In the genomic region with DNA sequence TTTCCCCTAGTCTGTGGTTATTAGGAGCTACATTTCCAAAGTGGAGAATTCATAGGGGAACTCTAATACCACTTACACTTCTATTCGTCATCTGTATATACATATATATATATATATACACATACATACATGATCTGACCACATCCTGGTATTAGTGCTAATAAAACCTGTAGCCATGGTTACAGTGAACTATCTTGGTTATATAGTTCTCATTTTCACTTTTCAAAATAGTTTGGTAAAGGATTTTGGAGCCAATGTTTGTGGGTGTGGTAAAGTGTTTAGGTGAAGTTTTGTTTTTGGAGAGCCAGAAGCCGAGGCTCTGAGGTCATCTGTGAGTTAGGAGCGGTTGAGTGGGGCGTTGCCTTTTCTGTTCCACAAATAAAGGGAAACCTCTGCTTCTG, we compare ENCODE assay signal across 1 cellular context.
TF ChIP-seq lines count a peak whose summit lies in the region.

No MANE protein-coding gene starts in this region.

TF ChIP-seq in HepG2, 621 proteins besides CTCF, POLR2A, EP300 and RAD21 (continued from another document):
- no peak for TF ChIP-seq PTBP1 (IDR thresholded peaks at IDR 0.05; ENCODE audit: low read depth, low read length, poor library complexity, severe bottlenecking)
- no peak for TF ChIP-seq SRSF1 (optimal IDR thresholded peaks at IDR 0.05; ENCODE audit: low read depth, low read length)
- TF ChIP-seq SIN3B (IDR thresholded peaks at IDR 0.05; ENCODE audit: low read length), result no peak
- TF ChIP-seq, protein P1, sequence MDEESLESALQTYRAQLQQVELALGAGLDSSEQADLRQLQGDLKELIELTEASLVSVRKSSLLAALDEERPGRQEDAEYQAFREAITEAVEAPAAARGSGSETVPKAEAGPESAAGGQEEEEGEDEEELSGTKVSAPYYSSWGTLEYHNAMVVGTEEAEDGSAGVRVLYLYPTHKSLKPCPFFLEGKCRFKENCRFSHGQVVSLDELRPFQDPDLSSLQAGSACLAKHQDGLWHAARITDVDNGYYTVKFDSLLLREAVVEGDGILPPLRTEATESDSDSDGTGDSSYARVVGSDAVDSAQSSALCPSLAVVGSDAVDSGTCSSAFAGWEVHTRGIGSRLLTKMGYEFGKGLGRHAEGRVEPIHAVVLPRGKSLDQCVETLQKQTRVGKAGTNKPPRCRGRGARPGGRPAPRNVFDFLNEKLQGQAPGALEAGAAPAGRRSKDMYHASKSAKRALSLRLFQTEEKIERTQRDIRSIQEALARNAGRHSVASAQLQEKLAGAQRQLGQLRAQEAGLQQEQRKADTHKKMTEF (CRISPR knock-in tag; IDR thresholded peaks at IDR 0.05), result no peak
- no peak for TF ChIP-seq HCFC1 (IDR thresholded peaks at IDR 0.05; ENCODE audit: low read depth, low read length)
- no peak for TF ChIP-seq ZNF674 (CRISPR knock-in tag; IDR thresholded peaks at IDR 0.05; ENCODE audit: low read depth)
- TF ChIP-seq ZNF451 (CRISPR knock-in tag; IDR thresholded peaks at IDR 0.05), result no peak
- no peak for TF ChIP-seq AHR (CRISPR knock-in tag; IDR thresholded peaks at IDR 0.05)
- TF ChIP-seq RBFOX2 (IDR thresholded peaks at IDR 0.05; ENCODE audit: low read depth, low read length), result no peak
